In genomic region chr4:108144451-108144850, GRCh38 we compare ENCODE assay signal across 16 cellular contexts. TPM values are rescaled to one million over a fixed set of nuclear protein-coding genes. Genes with fewer than 3 reads are reported as not detected.
DNase-seq lines count a peak whose midpoint lies in the region; ATAC-seq and TF ChIP-seq lines count a peak whose summit lies in the region.
"Had no signal": no experiment of that assay in that cellular context is flagged by ENCODE, and none has a peak within 500 bp of the region (broad histone marks: within the 10 kb centered on the region; RNA-seq: fewer than 3 reads in every experiment).

No MANE protein-coding gene starts in this region.

- peaks cover 5% of the 10 kb centered on the region for H3K36me3 ChIP-seq in CD8-positive, alpha-beta memory T cell (ENCODE audit: insufficient read depth, low read length)
- H3K36me3 ChIP-seq: esophagus squamous epithelium, heart right ventricle, prostate gland had no signal

- H3K9me3 ChIP-seq in CD8-positive, alpha-beta memory T cell (ENCODE audit: low read length) = no peaks in the 10 kb centered on the region
- H3K9me3 ChIP-seq: esophagus squamous epithelium, heart right ventricle, prostate gland had no signal

- TF ChIP-seq CTCF in chondrocyte (IDR thresholded peaks at IDR 0.05) = no peak

- peak; percentile 39 to 44 for ATAC-seq in naive thymus-derived CD8-positive, alpha-beta T cell
- no peak for ATAC-seq in HG03196 (IDR thresholded peaks at IDR 0.05; ENCODE audit: unreplicated experiment)
- ATAC-seq: heart right ventricle had no signal

- peak overlapping the region; percentile 3 for H3K4me3 ChIP-seq in CD8-positive, alpha-beta memory T cell (ENCODE audit: low read length)
- H3K4me3 ChIP-seq: esophagus squamous epithelium, heart right ventricle, prostate gland had no signal

- H3K36me3 Mint-ChIP-seq in CD8-positive, alpha-beta memory T cell = peaks cover 0 to 15% (median 8%) of the 10 kb centered on the region in 3 donors
- peaks cover 11 to 92% (median 24%) of the 10 kb centered on the region in 3 donors for H3K36me3 Mint-ChIP-seq in naive thymus-derived CD8-positive, alpha-beta T cell
- no peaks in the 10 kb centered on the region for H3K36me3 Mint-ChIP-seq in chondrocyte (ENCODE audit: low read depth)

- CTCF ChIA-PET in CD8-positive, alpha-beta memory T cell (lab: Charles Lee) = interaction anchor here (0.6 kb wide), 1 partner anchor 24 kb away, joined by 3 read pairs; the partner anchor contains the start of gene LEF1

- peaks cover 91% of the 10 kb centered on the region for H3K4me1 ChIP-seq in CD8-positive, alpha-beta memory T cell (ENCODE audit: insufficient read depth, low read length)
- H3K4me1 ChIP-seq: esophagus squamous epithelium, prostate gland had no signal

- H3K27me3 Mint-ChIP-seq in CD8-positive, alpha-beta memory T cell = peaks cover 4 to 13% of the 10 kb centered on the region in 2 donors
- H3K27me3 Mint-ChIP-seq in naive thymus-derived CD8-positive, alpha-beta T cell = no peaks in the 10 kb centered on the region
- H3K27me3 Mint-ChIP-seq in chondrocyte (ENCODE audit: low read depth) = no peaks in the 10 kb centered on the region

- POLR2A ChIA-PET in CD8-positive, alpha-beta memory T cell (lab: Charles Lee) = no interaction called here
- POLR2A ChIA-PET in naive thymus-derived CD8-positive, alpha-beta T cell (lab: Charles Lee) = interaction anchor here (0.6 to 2.7 kb wide), 13 partner anchors 9 to 115 kb away, joined by 3 to 12 read pairs (median 3); partner anchors contain the start of gene LEF1

- peaks cover 67 to 95% (median 87%) of the 10 kb centered on the region in 3 donors for H3K4me1 Mint-ChIP-seq in CD8-positive, alpha-beta memory T cell
- H3K4me1 Mint-ChIP-seq in naive thymus-derived CD8-positive, alpha-beta T cell = peaks cover 46 to 97% (median 91%) of the 10 kb centered on the region in 4 donors
- peaks cover 16% of the 10 kb centered on the region for H3K4me1 Mint-ChIP-seq in chondrocyte (ENCODE audit: low read depth)

- DNase-seq in CD8-positive, alpha-beta memory T cell = peak in 2 of 5 donors; percentile 12 to 51
- DNase-seq in LHCN-M2 (ENCODE audit: low read depth) (peak; percentile 29), chondrocyte (ENCODE audit: low spot score) (no peak), NCI-H82 (lab: John Stamatoyannopoulos, UW) (no peak)
- peak; percentile 63 to 66 for DNase-seq in activated T-cell treated with anti-CD3 and anti-CD28 coated beads, Interleukin-2, amount 50 U/mL, for 48 hours
- DNase-seq in naive thymus-derived CD8-positive, alpha-beta T cell = peak in 3 of 10 donors; percentile 32 to 39 (median 39)
- DNase-seq: dermis blood vessel endothelial cell, EL, esophagus squamous epithelium, heart right ventricle, HFFc6, NCI-H187 treated with DMSO at 0.1 percent for 48 hours had no signal

- peak overlapping the region in 4 of 7 donors; percentile 9 to 68 (median 31) for H3K4me3 Mint-ChIP-seq in CD8-positive, alpha-beta memory T cell
- H3K4me3 Mint-ChIP-seq in naive thymus-derived CD8-positive, alpha-beta T cell = peak overlapping the region; percentile 68 to 87 (median 80)
- no peak overlapping the region for H3K4me3 Mint-ChIP-seq in chondrocyte (ENCODE audit: unreplicated experiment)
- H3K4me3 Mint-ChIP-seq: HFFc6, type B pancreatic cell had no signal

- H3K27ac ChIP-seq in CD8-positive, alpha-beta memory T cell (ENCODE audit: low read depth, low read length) = no peak overlapping the region
- H3K27ac ChIP-seq: C4-2B, esophagus squamous epithelium, heart right ventricle, prostate gland had no signal

- no peaks in the 10 kb centered on the region for H3K27me3 ChIP-seq in CD8-positive, alpha-beta memory T cell (ENCODE audit: insufficient read depth, low read length, poor library complexity, severe bottlenecking)
- H3K27me3 ChIP-seq: esophagus squamous epithelium had no signal

- H3K27ac Mint-ChIP-seq in CD8-positive, alpha-beta memory T cell = peak overlapping the region in 4 of 8 donors; percentile 4 to 75 (median 64)
- peak overlapping the region; percentile 85 to 97 (median 92) for H3K27ac Mint-ChIP-seq in naive thymus-derived CD8-positive, alpha-beta T cell
- H3K27ac Mint-ChIP-seq in chondrocyte (ENCODE audit: unreplicated experiment) = no peak overlapping the region
- H3K27ac Mint-ChIP-seq: HFFc6, type B pancreatic cell had no signal

- H3K9me3 Mint-ChIP-seq in CD8-positive, alpha-beta memory T cell = no peaks in the 10 kb centered on the region
- H3K9me3 Mint-ChIP-seq in naive thymus-derived CD8-positive, alpha-beta T cell = no peaks in the 10 kb centered on the region
- H3K9me3 Mint-ChIP-seq in chondrocyte (ENCODE audit: low read depth) = no peaks in the 10 kb centered on the region
- H3K9me3 Mint-ChIP-seq: HFFc6, type B pancreatic cell had no signal

RNA-seq across cellular contexts. Expression of gene LEF1, which starts 24.3 kb away (rescaled TPM):
- total RNA-seq in CD8-positive, alpha-beta memory T cell = 10 to 100 TPM; 53.2 to 55.1 TPM
- polyA plus RNA-seq in CD8-positive, alpha-beta memory T cell = 230 TPM
- total RNA-seq in LHCN-M2 (2014; rRNA removed) (8.2 and 10.8 TPM in 2 replicates), chondrocyte (2.8 to 4.6 TPM (median 3.1 TPM) in 3 replicates)
- 3.2 TPM for polyA plus RNA-seq in LHCN-M2 (2012)
- total RNA-seq in naive thymus-derived CD8-positive, alpha-beta T cell = 100 to 1,000 TPM; 828 to 859 TPM
- polyA plus RNA-seq in naive thymus-derived CD8-positive, alpha-beta T cell = 100 to 1,000 TPM; 400 to 836 (median 554) TPM

Comparison
In these comparisons a context has a peak if more than half of its experiments do, and no peak if none do; other contexts are left out.
1. DNase-seq: peak in LHCN-M2 (single experiment) and activated T-cell treated with anti-CD3 and anti-CD28 coated beads, Interleukin-2, amount 50 U/mL, for 48 hours (2 of 2); none in chondrocyte (single experiment) and NCI-H82 (single experiment).
2. RNA of gene LEF1, which starts 24.3 kb away (total RNA-seq): 828 to 859 TPM in naive thymus-derived CD8-positive, alpha-beta T cell; 53.2 to 55.1 TPM in CD8-positive, alpha-beta memory T cell, 8.2 to 10.8 TPM in LHCN-M2 and 2.8 to 4.6 TPM in chondrocyte; every median in the first group is over 10 times any median in the second.